8 cellular contexts compared by ENCODE assay signal in genomic region chr19:14369399-14370168, GRCh38.
DNase-seq lines count a peak whose midpoint lies in the region; ATAC-seq lines count a peak whose summit lies in the region.

No MANE protein-coding gene starts in this region.

- peaks cover 40% of the 10 kb centered on the region in 2 donors for H3K4me1 Mint-ChIP-seq in effector memory CD8-positive, alpha-beta T cell (ENCODE audit: low read depth in 2 of 2)

- H3K9me3 Mint-ChIP-seq in effector memory CD8-positive, alpha-beta T cell: peaks cover 0 to 1% of the 10 kb centered on the region in 2 donors

- H3K27me3 Mint-ChIP-seq in effector memory CD8-positive, alpha-beta T cell: no peaks in the 10 kb centered on the region

- peaks cover 32% of the 10 kb centered on the region for H3K36me3 Mint-ChIP-seq in effector memory CD8-positive, alpha-beta T cell (ENCODE audit: insufficient read depth)

- ATAC-seq in GM21825 (IDR thresholded peaks at IDR 0.05; ENCODE audit: unreplicated experiment): peak; percentile 33
- ATAC-seq in effector memory CD8-positive, alpha-beta T cell (replicated peaks): peak; percentile 76

- peak overlapping the region; percentile 100 for H3K27ac Mint-ChIP-seq in effector memory CD8-positive, alpha-beta T cell

- DNase-seq in activated CD4-positive, alpha-beta T cell treated with anti-CD3 and anti-CD28 coated beads, Interleukin-2, amount 50 U/mL, for 4 hours: peak; percentile 86 to 91
- peak; percentile 86 to 88 (median 86) for DNase-seq in effector memory CD8-positive, alpha-beta T cell
- DNase-seq in stimulated activated CD4-positive, alpha-beta T cell treated with anti-CD3 and anti-CD28 coated beads, Interleukin-15, amount 100 ng/mL, for 48 hours (ENCODE audit: low read depth in 2 of 2): peak; percentile 89
- DNase-seq in NCI-H2029 (lab: John Stamatoyannopoulos, UW) (no peak), NCI-H1694 (lab: John Stamatoyannopoulos, UW) (no peak), NCI-H2081 treated with DMSO at 0.1 percent for 48 hours (lab: John Stamatoyannopoulos, UW) (no peak), NCI-H524 (lab: John Stamatoyannopoulos, UW) (no peak)

- peak overlapping the region; percentile 89 to 91 for H3K4me3 Mint-ChIP-seq in effector memory CD8-positive, alpha-beta T cell

Comparison
In these comparisons a context has a peak if more than half of its experiments do, and no peak if none do; other contexts are left out.
1. DNase-seq: peak in activated CD4-positive, alpha-beta T cell treated with anti-CD3 and anti-CD28 coated beads, Interleukin-2, amount 50 U/mL, for 4 hours (2 of 2), effector memory CD8-positive, alpha-beta T cell (3 of 3) and stimulated activated CD4-positive, alpha-beta T cell treated with anti-CD3 and anti-CD28 coated beads, Interleukin-15, amount 100 ng/mL, for 48 hours (2 of 2); none in NCI-H2029 (single experiment), NCI-H1694 (single experiment), NCI-H2081 treated with DMSO at 0.1 percent for 48 hours (single experiment) and NCI-H524 (0 of 2).